18 cellular contexts compared by ENCODE assay signal in genomic region chr3:151093905-151094304, GRCh38. TPM values are rescaled to one million over a fixed set of nuclear protein-coding genes. Genes with fewer than 3 reads are reported as not detected.
A peak's percentile ranks its signal among the peaks of the same experiment; 100 is the strongest.
DNase-seq lines count a peak whose midpoint lies in the region; ATAC-seq and TF ChIP-seq lines count a peak whose summit lies in the region.
"Had no signal": no experiment of that assay in that cellular context is flagged by ENCODE, and none has a peak within 500 bp of the region (broad histone marks: within the 10 kb centered on the region; RNA-seq: fewer than 3 reads in every experiment).

No MANE protein-coding gene starts in this region.

- no peaks in the 10 kb centered on the region for H3K27me3 Mint-ChIP-seq in endodermal cell (ENCODE audit: insufficient read depth)
- peaks cover 21% of the 10 kb centered on the region for H3K27me3 Mint-ChIP-seq in activated CD4-positive, alpha-beta T cell treated with anti-CD3 and anti-CD28 coated beads, Interleukin-2, amount 10 ng/mL, durations not matched to agents 24 days and 14 days

- ATAC-seq in GM18502 (IDR thresholded peaks at IDR 0.05; ENCODE audit: poor library complexity, unreplicated experiment) (peak; percentile 81), GM21367 (IDR thresholded peaks at IDR 0.05; ENCODE audit: unreplicated experiment) (peak; percentile 80), HG03565 (IDR thresholded peaks at IDR 0.05; ENCODE audit: unreplicated experiment) (peak; percentile 59)
- ATAC-seq: activated CD4-positive, alpha-beta T cell treated with anti-CD3 and anti-CD28 coated beads for 36 hours; left colon had no signal

- H3K9me3 ChIP-seq in endodermal cell (ENCODE audit: control insufficient read depth, low read length) = no peaks in the 10 kb centered on the region
- H3K9me3 ChIP-seq: adrenal gland, Peyer's patch, thoracic aorta had no signal

- H3K9ac ChIP-seq in endodermal cell (ENCODE audit: extremely low read depth, low read length, poor library complexity, severe bottlenecking) = no peak overlapping the region

- no peak overlapping the region for H3K27ac ChIP-seq in endodermal cell (ENCODE audit: low read depth, low read length)
- H3K27ac ChIP-seq: adrenal gland, Peyer's patch, thoracic aorta had no signal

- no peak overlapping the region for H3K4me3 ChIP-seq in endodermal cell (ENCODE audit: low read length)
- H3K4me3 ChIP-seq: adrenal gland, Peyer's patch, thoracic aorta had no signal

- intact Hi-C loops in activated CD4-positive, alpha-beta T cell treated with anti-CD3 and anti-CD28 coated beads, Interleukin-2, amount 10 ng/mL, durations not matched to agents 24 days and 14 days (cut with micrococcal nuclease) = no loop called here

- no peaks in the 10 kb centered on the region for H3K4me1 ChIP-seq in endodermal cell (ENCODE audit: control insufficient read depth, insufficient read depth, low read length)
- H3K4me1 ChIP-seq: Peyer's patch had no signal

- peaks cover 2% of the 10 kb centered on the region for H3K4me1 Mint-ChIP-seq in endodermal cell
- H3K4me1 Mint-ChIP-seq in activated CD4-positive, alpha-beta T cell treated with anti-CD3 and anti-CD28 coated beads, Interleukin-2, amount 10 ng/mL, durations not matched to agents 24 days and 14 days = no peaks in the 10 kb centered on the region
- H3K4me1 Mint-ChIP-seq: activated CD4-positive, alpha-beta T cell treated with anti-CD3 and anti-CD28 coated beads for 36 hours had no signal

- no peak for TF ChIP-seq CTCF in endodermal cell (conservative IDR thresholded peaks at IDR 0.05)

- H3K27me3 ChIP-seq in endodermal cell (ENCODE audit: control insufficient read depth, insufficient read depth, low read length, poor library complexity, severe bottlenecking) = no peaks in the 10 kb centered on the region
- H3K27me3 ChIP-seq: adrenal gland, Peyer's patch had no signal

- no peaks in the 10 kb centered on the region for H3K36me3 ChIP-seq in endodermal cell (ENCODE audit: control insufficient read depth, insufficient read depth, low read length)
- H3K36me3 ChIP-seq: adrenal gland, Peyer's patch, thoracic aorta had no signal

- peak; percentile 26 for DNase-seq in endodermal cell
- no peak for DNase-seq in activated CD4-positive, alpha-beta T cell treated with anti-CD3 and anti-CD28 coated beads, Interleukin-2, amount 10 ng/mL, durations not matched to agents 24 days and 14 days
- no peak for DNase-seq in mesenteric fat pad (ENCODE audit: low spot score)
- DNase-seq in NCI-H1694 treated with DMSO at 0.1 percent for 48 hours (lab: John Stamatoyannopoulos, UW) = no peak
- DNase-seq in foreskin melanocyte = no peak
- DNase-seq: activated CD4-positive, alpha-beta T cell treated with anti-CD3 and anti-CD28 coated beads for 36 hours; activated T-cell treated with anti-CD3 and anti-CD28 coated beads, Interleukin-2, amount 50 U/mL, for 1 hour; adrenal gland; H9; left colon; NCI-H1105; NCI-H446; Peyer's patch; T-helper 1 cell had no signal

- H3K9me3 Mint-ChIP-seq in endodermal cell = no peaks in the 10 kb centered on the region
- no peaks in the 10 kb centered on the region for H3K9me3 Mint-ChIP-seq in activated CD4-positive, alpha-beta T cell treated with anti-CD3 and anti-CD28 coated beads, Interleukin-2, amount 10 ng/mL, durations not matched to agents 24 days and 14 days

- WGBS in endodermal cell (ENCODE audit: insufficient coverage in 1 of 2, insufficient read length in 1 of 2), 2 experiments = 82 to 87% methylated on average over 3 to 4 of the region's 4 CpGs

- no peak overlapping the region for H3K4me3 Mint-ChIP-seq in endodermal cell
- H3K4me3 Mint-ChIP-seq in activated CD4-positive, alpha-beta T cell treated with anti-CD3 and anti-CD28 coated beads, Interleukin-2, amount 10 ng/mL, durations not matched to agents 24 days and 14 days = no peak overlapping the region
- H3K4me3 Mint-ChIP-seq: activated CD4-positive, alpha-beta T cell treated with anti-CD3 and anti-CD28 coated beads for 36 hours; H9 had no signal

- H3K36me3 Mint-ChIP-seq in endodermal cell (ENCODE audit: low read depth) = peaks cover 2% of the 10 kb centered on the region
- H3K36me3 Mint-ChIP-seq in activated CD4-positive, alpha-beta T cell treated with anti-CD3 and anti-CD28 coated beads, Interleukin-2, amount 10 ng/mL, durations not matched to agents 24 days and 14 days (ENCODE audit: low read depth) = no peaks in the 10 kb centered on the region

- no peak overlapping the region for H3K27ac Mint-ChIP-seq in endodermal cell
- H3K27ac Mint-ChIP-seq in activated CD4-positive, alpha-beta T cell treated with anti-CD3 and anti-CD28 coated beads, Interleukin-2, amount 10 ng/mL, durations not matched to agents 24 days and 14 days = no peak overlapping the region
- H3K27ac Mint-ChIP-seq: activated CD4-positive, alpha-beta T cell treated with anti-CD3 and anti-CD28 coated beads for 36 hours had no signal

RNA-seq across cellular contexts. Expression of gene MED12L, which starts 8.4 kb away (rescaled TPM):
- total RNA-seq in endodermal cell = 10 to 100 TPM; 15.5 to 28.9 TPM
- polyA plus RNA-seq in endodermal cell (2013, experiment 1 of 2) = 5.7 TPM
- 8.1 TPM for polyA plus RNA-seq in endodermal cell (2013, experiment 2 of 2)
- total RNA-seq in activated CD4-positive, alpha-beta T cell treated with anti-CD3 and anti-CD28 coated beads, Interleukin-2, amount 10 ng/mL, durations not matched to agents 24 days and 14 days = 2.5 and 4.9 TPM in 2 replicates
- 0.48 TPM for total RNA-seq in mesenteric fat pad
